ENCODE assay signal across 32 cellular contexts in the genomic region with DNA sequence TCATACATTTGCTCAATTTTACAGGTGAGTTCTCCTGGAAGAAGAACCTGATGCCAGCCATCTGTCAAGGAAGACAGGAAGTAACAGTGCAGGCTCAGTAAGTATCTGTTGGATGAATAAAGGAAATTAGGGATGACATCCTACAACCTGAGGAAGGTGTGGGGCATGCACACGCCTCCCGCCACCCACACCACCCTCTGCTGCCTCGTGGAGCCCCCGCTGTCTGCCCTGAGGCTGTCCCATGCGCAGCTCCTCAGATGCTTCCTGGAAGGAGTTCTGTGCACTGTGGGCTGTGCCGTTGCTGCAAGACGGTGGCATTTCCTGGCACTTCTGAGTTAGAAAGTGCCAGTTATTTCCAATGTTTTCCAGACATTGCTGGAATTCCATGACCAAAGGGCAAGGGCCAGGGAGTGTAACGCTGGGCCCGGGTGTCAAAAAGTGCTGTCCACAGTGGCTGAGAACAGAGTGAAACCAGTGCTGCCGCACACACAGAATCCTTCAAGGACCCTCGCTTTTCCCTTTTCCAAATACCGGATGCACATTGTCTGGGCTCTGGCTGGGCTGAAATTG. TPM values are rescaled to one million over a fixed set of nuclear protein-coding genes. Genes with fewer than 3 reads are reported as not detected.
"Had no signal": no experiment of that assay in that cellular context is flagged by ENCODE, and none has a peak within 500 bp of the region (broad histone marks: within the 10 kb centered on the region; RNA-seq: fewer than 3 reads in every experiment).

No MANE protein-coding gene starts in this region.

- H3K4me1 ChIP-seq: gastrocnemius medialis, right lobe of liver, upper lobe of left lung had no signal

- H3K4me1 Mint-ChIP-seq: activated naive CD4-positive, alpha-beta T cell treated with anti-CD3 and anti-CD28 coated beads, Interleukin-2, amount 50 U/mL, for 24 hours; activated naive CD8-positive, alpha-beta T cell treated with anti-CD3 and anti-CD28 coated beads, Interleukin-2, amount 50 U/mL, for 24 hours; stimulated activated effector memory CD8-positive, alpha-beta T cell treated with anti-CD3 and anti-CD28 coated beads, Interleukin-12 subunit alpha, Interleukin-12 subunit beta, amount 100 ng/mL, for 72 hours had no signal

- H3K9me3 Mint-ChIP-seq: activated naive CD4-positive, alpha-beta T cell treated with anti-CD3 and anti-CD28 coated beads, Interleukin-2, amount 50 U/mL, for 24 hours; stimulated activated effector memory CD8-positive, alpha-beta T cell treated with anti-CD3 and anti-CD28 coated beads, Interleukin-12 subunit alpha, Interleukin-12 subunit beta, amount 100 ng/mL, for 72 hours had no signal

- H3K27me3 ChIP-seq: gastrocnemius medialis, hepatocyte, right lobe of liver, upper lobe of left lung had no signal

- ATAC-seq: activated CD4-positive, CD25-positive, alpha-beta regulatory T cell treated with anti-CD3 and anti-CD28 coated beads, Interleukin-2, amount 50 U/mL, for 24 hours; activated naive CD8-positive, alpha-beta T cell treated with anti-CD3 and anti-CD28 coated beads, Interleukin-2, amount 50 U/mL, for 24 hours; gastrocnemius medialis; left cardiac atrium; stimulated activated effector memory CD8-positive, alpha-beta T cell treated with anti-CD3 and anti-CD28 coated beads, Interleukin-12 subunit alpha, Interleukin-12 subunit beta, amount 100 ng/mL, for 72 hours had no signal

- H3K36me3 ChIP-seq: right lobe of liver, WERI-Rb-1 had no signal

- DNase-seq: activated CD4-positive, alpha-beta T cell treated with anti-CD3 and anti-CD28 coated beads for 48 hours; activated CD4-positive, alpha-beta T cell treated with anti-CD3 and anti-CD28 coated beads, Interleukin-2, amount 50 U/mL, for 48 hours; activated CD8-positive, alpha-beta memory T cell treated with anti-CD3 and anti-CD28 coated beads, Interleukin-2, amount 50 U/mL, for 4 hours; activated naive CD8-positive, alpha-beta T cell treated with anti-CD3 and anti-CD28 coated beads, Interleukin-2, amount 50 U/mL, for 24 hours; activated T-cell treated with anti-CD3 and anti-CD28 coated beads, Interleukin-2, amount 50 U/mL, for 24 hours; amygdala; caudate nucleus; effector CD8-positive, alpha-beta T cell; gastrocnemius medialis; left cardiac atrium; mammary epithelial cell; naive B cell; nephron progenitor cell; nucleus accumbens; right lobe of liver; stimulated activated CD4-positive, alpha-beta T cell treated with anti-CD3 and anti-CD28 coated beads, Interleukin-4, amount 100 ng/mL, for 24 hours; substantia nigra; SW 1271; T-helper 9 cell; upper lobe of left lung; WERI-Rb-1 had no signal

- H3K27me3 Mint-ChIP-seq: activated naive CD4-positive, alpha-beta T cell treated with anti-CD3 and anti-CD28 coated beads, Interleukin-2, amount 50 U/mL, for 24 hours; activated naive CD8-positive, alpha-beta T cell treated with anti-CD3 and anti-CD28 coated beads, Interleukin-2, amount 50 U/mL, for 24 hours; activated T-cell treated with anti-CD3 and anti-CD28 coated beads, Interleukin-2, amount 50 U/mL, for 24 hours; naive B cell; stimulated activated naive CD8-positive, alpha-beta T cell treated with anti-CD3 and anti-CD28 coated beads, Interleukin-15, Interleukin-2, amounts not matched to agents 100 ng/mL and 50 ng/mL, for 24 hours had no signal

- H3K9me3 ChIP-seq: gastrocnemius medialis, right lobe of liver had no signal

- H3K27ac Mint-ChIP-seq: activated naive CD4-positive, alpha-beta T cell treated with anti-CD3 and anti-CD28 coated beads, Interleukin-2, amount 50 U/mL, for 24 hours; activated naive CD8-positive, alpha-beta T cell treated with anti-CD3 and anti-CD28 coated beads, Interleukin-2, amount 50 U/mL, for 24 hours; activated T-cell treated with anti-CD3 and anti-CD28 coated beads, Interleukin-2, amount 50 U/mL, for 24 hours; mesothelial cell of epicardium; stimulated activated effector memory CD8-positive, alpha-beta T cell treated with anti-CD3 and anti-CD28 coated beads, Interleukin-12 subunit alpha, Interleukin-12 subunit beta, amount 100 ng/mL, for 72 hours; stimulated activated naive CD8-positive, alpha-beta T cell treated with anti-CD3 and anti-CD28 coated beads, Interleukin-15, Interleukin-2, amounts not matched to agents 100 ng/mL and 50 ng/mL, for 24 hours; T-helper 1 cell treated with Interleukin-12 subunit alpha and Interleukin-12 subunit beta and Interleukin-4 antibody, amounts not matched to agents 30 μg/mL and 1 μg/mL, for 36 hours had no signal

- H3K27ac ChIP-seq: gastrocnemius medialis, hepatocyte, right lobe of liver, skin epidermis, upper lobe of left lung, WERI-Rb-1 had no signal

- H3K4me3 Mint-ChIP-seq: activated naive CD4-positive, alpha-beta T cell treated with anti-CD3 and anti-CD28 coated beads, Interleukin-2, amount 50 U/mL, for 24 hours; activated naive CD8-positive, alpha-beta T cell treated with anti-CD3 and anti-CD28 coated beads, Interleukin-2, amount 50 U/mL, for 24 hours; activated T-cell treated with anti-CD3 and anti-CD28 coated beads, Interleukin-2, amount 50 U/mL, for 24 hours; mesothelial cell of epicardium; naive B cell; nephron progenitor cell; stimulated activated effector memory CD8-positive, alpha-beta T cell treated with anti-CD3 and anti-CD28 coated beads, Interleukin-12 subunit alpha, Interleukin-12 subunit beta, amount 100 ng/mL, for 72 hours; stimulated activated naive CD8-positive, alpha-beta T cell treated with anti-CD3 and anti-CD28 coated beads, Interleukin-15, Interleukin-2, amounts not matched to agents 100 ng/mL and 50 ng/mL, for 24 hours; T-helper 1 cell treated with Interleukin-12 subunit alpha and Interleukin-12 subunit beta and Interleukin-4 antibody, amounts not matched to agents 30 μg/mL and 1 μg/mL, for 36 hours had no signal

- H3K4me3 ChIP-seq: gastrocnemius medialis, hepatocyte, right lobe of liver, skin epidermis, upper lobe of left lung had no signal

RNA-seq across cellular contexts. Expression of a gene that starts 4.2 kb away (rescaled TPM):
- total RNA-seq: activated CD8-positive, alpha-beta memory T cell treated with anti-CD3 and anti-CD28 coated beads for 36 hours; epithelial cell of proximal tubule; mammary epithelial cell had no signal
- polyA plus RNA-seq: liver, mammary epithelial cell had no signal
